8 cellular contexts compared by ENCODE assay signal in the genomic region with DNA sequence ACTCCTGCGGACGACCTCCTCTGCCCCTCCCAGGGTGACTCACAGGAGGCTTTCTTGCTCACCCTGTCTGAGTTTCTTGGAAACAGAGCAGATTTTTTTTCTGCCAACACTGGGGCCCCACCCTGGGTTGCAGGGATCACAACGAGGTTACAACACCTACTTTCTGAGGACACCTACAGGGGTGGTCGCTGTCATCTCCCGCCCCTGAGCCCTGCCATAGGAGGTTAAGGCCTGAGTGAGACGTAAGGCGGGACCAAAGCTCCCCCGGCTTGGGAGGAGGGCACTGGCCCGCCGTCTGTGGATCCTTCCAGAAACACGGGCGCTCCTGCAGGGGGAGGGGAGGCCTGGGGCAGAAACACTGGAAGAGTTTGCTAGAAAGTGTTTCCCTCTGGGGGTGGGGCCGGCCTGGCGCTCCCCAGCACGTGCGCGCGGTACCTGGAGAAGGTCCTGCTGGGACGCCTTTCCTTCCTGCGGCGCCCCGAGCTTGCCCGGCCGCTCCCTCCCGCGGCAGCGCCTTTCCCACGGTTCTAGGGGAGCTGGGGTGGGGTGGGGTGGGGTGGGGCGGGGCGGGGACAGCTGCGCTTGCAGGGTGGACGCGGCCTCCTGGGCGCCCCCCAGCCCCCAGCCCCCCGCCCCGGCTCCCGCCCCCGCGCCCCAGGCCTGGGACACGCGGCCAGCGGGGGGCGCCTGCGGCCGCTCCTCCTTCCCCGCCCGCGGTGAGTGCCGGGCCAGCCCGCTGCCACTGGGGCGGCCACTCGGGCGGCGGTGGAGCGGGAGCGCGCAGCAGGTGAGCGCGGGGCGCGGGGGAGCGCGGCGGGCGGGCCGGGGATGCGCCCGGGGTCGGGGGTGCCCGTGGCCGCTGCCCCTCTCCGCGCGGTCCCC. TPM values are rescaled to one million over a fixed set of nuclear protein-coding genes. Genes with fewer than 3 reads are reported as not detected.
DNase-seq lines count a peak whose midpoint lies in the region; ATAC-seq and TF ChIP-seq lines count a peak whose summit lies in the region.

No MANE protein-coding gene starts in this region.

- H3K36me3 ChIP-seq in GM06990 (ENCODE audit: control insufficient read depth, insufficient read depth, low read length) (no peaks in the 10 kb centered on the region), GM23248 (ENCODE audit: low read depth) (no peaks in the 10 kb centered on the region), Loucy (ENCODE audit: insufficient read depth, low read length) (no peaks in the 10 kb centered on the region)

- H4K20me1 ChIP-seq in GM23248 (ENCODE audit: insufficient read depth) (no peaks in the 10 kb centered on the region), Loucy (ENCODE audit: insufficient read depth, low read length, poor library complexity, severe bottlenecking) (no peaks in the 10 kb centered on the region)

- no peak overlapping the region for H3K27ac Mint-ChIP-seq in endothelial cell (ENCODE audit: unreplicated experiment)

- H3K27me3 ChIP-seq in GM06990 (replicated peaks; ENCODE audit: control insufficient read depth, insufficient read depth, low read length) (no peaks in the 10 kb centered on the region), GM23248 (replicated peaks; ENCODE audit: insufficient read depth) (no peaks in the 10 kb centered on the region), Loucy (ENCODE audit: insufficient read depth, low read length, poor library complexity, severe bottlenecking) (no peaks in the 10 kb centered on the region), mononuclear cell (ENCODE audit: insufficient read depth, low read length) (no peaks in the 10 kb centered on the region)

- H3K4me1 Mint-ChIP-seq in endothelial cell (ENCODE audit: unreplicated experiment), result no peaks in the 10 kb centered on the region

- H3K9me2 ChIP-seq in GM23248 (ENCODE audit: insufficient read depth), result no peaks in the 10 kb centered on the region
- H3K9me2 ChIP-seq in Loucy (replicated peaks; ENCODE audit: low read depth, low read length), result no peaks in the 10 kb centered on the region

- H3K4me2 ChIP-seq in GM23248 (ENCODE audit: unreplicated experiment) (peak overlapping the region; percentile 89), Loucy (ENCODE audit: low read depth, low read length, poor library complexity, severe bottlenecking) (peak overlapping the region; percentile 92)

- in situ Hi-C loops in GM23248 (cut with MboI), result no loop called here

- peaks cover 10% of the 10 kb centered on the region for H3K27me3 Mint-ChIP-seq in endothelial cell (ENCODE audit: unreplicated experiment)

- peak; percentile 52 for DNase-seq in GM06990 (ENCODE audit: extremely low read depth, insufficient read length)
- peak; percentile 91 for DNase-seq in GM23248
- DNase-seq in activated CD4-positive, alpha-beta T cell treated with anti-CD3 and anti-CD28 coated beads, Interleukin-2, amount 50 U/mL, for 4 hours, result peak; percentile 70
- peak; percentile 30 for DNase-seq in endothelial cell (ENCODE audit: low spot score)
- DNase-seq in stimulated activated naive CD8-positive, alpha-beta T cell treated with anti-CD3 and anti-CD28 coated beads, Interleukin-15, Interleukin-2, amounts not matched to agents 100 U/mL and 50 U/mL, for 24 hours, result peak; percentile 66
- no peak for DNase-seq in inferior parietal cortex (ENCODE audit: extremely low spot score)

- H3K79me2 ChIP-seq in GM23248 (ENCODE audit: insufficient read depth) (peaks cover 41% of the 10 kb centered on the region), Loucy (ENCODE audit: insufficient read depth, low read length) (no peaks in the 10 kb centered on the region)

- H2AFZ ChIP-seq in GM23248 (peak overlapping the region; percentile 72), Loucy (ENCODE audit: low read length) (peak overlapping the region; percentile 95)

- H3F3A ChIP-seq in GM23248 (ENCODE audit: insufficient read depth), result peaks cover 18% of the 10 kb centered on the region
- no peaks in the 10 kb centered on the region for H3F3A ChIP-seq in Loucy (ENCODE audit: low read depth)

- H3K9ac ChIP-seq in GM23248 (peak overlapping the region; percentile 90), Loucy (ENCODE audit: low read depth, low read length, poor library complexity, severe bottlenecking) (peak overlapping the region; percentile 61)

- peak; percentile 86 for ATAC-seq in stimulated activated naive CD8-positive, alpha-beta T cell treated with anti-CD3 and anti-CD28 coated beads, Interleukin-15, Interleukin-2, amounts not matched to agents 100 U/mL and 50 U/mL, for 24 hours

- H3K27ac ChIP-seq in GM23248, result peak overlapping the region; percentile 73

- H3K9me3 ChIP-seq in GM23248 (ENCODE audit: low read depth) (no peaks in the 10 kb centered on the region), Loucy (ENCODE audit: insufficient read depth, low read depth, low read length) (no peaks in the 10 kb centered on the region), mononuclear cell (ENCODE audit: low read depth, low read length) (no peaks in the 10 kb centered on the region)

- H3K4me3 ChIP-seq in GM06990 (replicated peaks; ENCODE audit: low read depth, low read length), result peak overlapping the region; percentile 64
- H3K4me3 ChIP-seq in GM23248, result peak overlapping the region; percentile 84
- peak overlapping the region; percentile 74 for H3K4me3 ChIP-seq in Loucy (ENCODE audit: low read length, poor library complexity, severe bottlenecking)
- H3K4me3 ChIP-seq in mononuclear cell (ENCODE audit: low read length), result peak overlapping the region; percentile 47

- no peaks in the 10 kb centered on the region for H3K36me3 Mint-ChIP-seq in endothelial cell (ENCODE audit: low read depth, unreplicated experiment)

- peak overlapping the region; percentile 71 for H3K4me3 Mint-ChIP-seq in endothelial cell (ENCODE audit: unreplicated experiment)

- peaks cover 20% of the 10 kb centered on the region for H3K4me1 ChIP-seq in GM23248 (ENCODE audit: insufficient read depth)
- peaks cover 11% of the 10 kb centered on the region for H3K4me1 ChIP-seq in Loucy (ENCODE audit: insufficient read depth, low read length, poor library complexity, severe bottlenecking)
- H3K4me1 ChIP-seq in mononuclear cell (ENCODE audit: insufficient read depth, low read length), result peaks cover 31% of the 10 kb centered on the region

- TF ChIP-seq CTCF in GM06990 (IDR thresholded peaks at IDR 0.05; ENCODE audit: insufficient read depth, low read length, poor library complexity, severe bottlenecking), result peak; percentile 10
- no peak for TF ChIP-seq CTCF in Loucy (conservative IDR thresholded peaks at IDR 0.05; ENCODE audit: low read length)
- no peak for TF ChIP-seq CTCF in endothelial cell (IDR thresholded peaks at IDR 0.05; ENCODE audit: unreplicated experiment)

- WGBS in GM23248 (ENCODE audit: low coverage in 1 of 2, low lambda C conversion rate in 2 of 2, missing lambda C conversion rate in 2 of 2), 2 experiments, result 1% methylated on average over 30 to 31 of the region's 74 CpGs

- H3K9me3 Mint-ChIP-seq in endothelial cell (ENCODE audit: unreplicated experiment), result no peaks in the 10 kb centered on the region

RNA-seq across cellular contexts. Expression of gene ADCY7, which starts 20.7 kb away (rescaled TPM):
- 87.4 and 90.5 TPM in 2 replicates for total RNA-seq in GM23248 (2014; rRNA removed; shearing (Covaris generic))
- 31.9 and 32.7 TPM in 2 replicates for polyA plus RNA-seq in GM23248 (2016; fragmentation: Nextera tagmentation; extraction: Ambion mirVana)
- 3.2 TPM for total RNA-seq in endothelial cell (ENCODE audit: unreplicated experiment)
- total RNA-seq in mononuclear cell, result 75.9 TPM

Comparison
In these comparisons a context has a peak if more than half of its experiments do, and no peak if none do; other contexts are left out.
1. RNA of gene ADCY7, which starts 20.7 kb away (total RNA-seq): 87.4 to 90.5 TPM in GM23248 and 75.9 TPM in mononuclear cell (single experiment); 3.2 TPM in endothelial cell (single experiment); every median in the first group is over 10 times any median in the second.
2. Peak in every context shown above with its lines, with median percentiles within 50 percentile points of each other: H3K4me3 ChIP-seq.